Comparison of ENCODE assay signal across 25 cellular contexts in genomic region chr13:84590663-84591062, GRCh38.
"Had no signal": no experiment of that assay in that cellular context is flagged by ENCODE, and none has a peak within 500 bp of the region (broad histone marks: within the 10 kb centered on the region; RNA-seq: fewer than 3 reads in every experiment).

No MANE protein-coding gene starts in this region.

- H3K4me3 Mint-ChIP-seq: activated CD4-positive, alpha-beta memory T cell treated with anti-CD3 and anti-CD28 coated beads, Interleukin-2, amount 10 ng/mL, durations not matched to agents 7 days and 5 days; activated CD4-positive, alpha-beta T cell treated with anti-CD3 and anti-CD28 coated beads, Interleukin-2, amount 10 ng/mL, durations not matched to agents 7 days and 5 days; activated naive CD4-positive, alpha-beta T cell treated with anti-CD3 and anti-CD28 coated beads, Interleukin-2, amount 10 ng/mL, durations not matched to agents 7 days and 5 days; activated naive CD8-positive, alpha-beta T cell treated with anti-CD3 and anti-CD28 coated beads, Interleukin-2, amount 10 ng/mL, durations not matched to agents 7 days and 5 days; activated T-cell treated with anti-CD3 and anti-CD28 coated beads, Interleukin-2, amount 50 U/mL, for 24 hours; activated T-cell treated with anti-CD3 and anti-CD28 coated beads, Interleukin-2, amount 50 U/mL, for 72 hours; brain; central memory CD8-positive, alpha-beta T cell had no signal

- H3K4me3 ChIP-seq: ascending aorta, heart left ventricle, hepatocyte had no signal

- H3K36me3 Mint-ChIP-seq: activated naive CD4-positive, alpha-beta T cell treated with anti-CD3 and anti-CD28 coated beads, Interleukin-2, amount 10 ng/mL, durations not matched to agents 7 days and 5 days; activated naive CD4-positive, alpha-beta T cell treated with anti-CD3 and anti-CD28 coated beads, Interleukin-2, amount 50 U/mL, for 72 hours; activated naive CD8-positive, alpha-beta T cell treated with anti-CD3 and anti-CD28 coated beads, Interleukin-2, amount 10 ng/mL, durations not matched to agents 7 days and 5 days; brain had no signal

- H3K27ac ChIP-seq: ascending aorta, heart left ventricle, hepatocyte had no signal

- ATAC-seq: activated naive CD4-positive, alpha-beta T cell treated with anti-CD3 and anti-CD28 coated beads, Interleukin-2, amount 50 U/mL, for 72 hours; activated T-cell treated with anti-CD3 and anti-CD28 coated beads, Interleukin-2, amount 50 U/mL, for 72 hours; esophagus mucosa; heart left ventricle had no signal

- H3K27ac Mint-ChIP-seq: activated CD4-positive, alpha-beta memory T cell treated with anti-CD3 and anti-CD28 coated beads, Interleukin-2, amount 10 ng/mL, durations not matched to agents 7 days and 5 days; activated CD4-positive, alpha-beta T cell treated with anti-CD3 and anti-CD28 coated beads, Interleukin-2, amount 10 ng/mL, durations not matched to agents 7 days and 5 days; activated naive CD4-positive, alpha-beta T cell treated with anti-CD3 and anti-CD28 coated beads, Interleukin-2, amount 10 ng/mL, durations not matched to agents 7 days and 5 days; activated naive CD4-positive, alpha-beta T cell treated with anti-CD3 and anti-CD28 coated beads, Interleukin-2, amount 50 U/mL, for 72 hours; activated naive CD8-positive, alpha-beta T cell treated with anti-CD3 and anti-CD28 coated beads, Interleukin-2, amount 10 ng/mL, durations not matched to agents 7 days and 5 days; activated T-cell treated with anti-CD3 and anti-CD28 coated beads, Interleukin-2, amount 50 U/mL, for 24 hours; activated T-cell treated with anti-CD3 and anti-CD28 coated beads, Interleukin-2, amount 50 U/mL, for 72 hours; brain had no signal

- H3K36me3 ChIP-seq: ascending aorta, heart left ventricle had no signal

- H3K4me1 ChIP-seq: ascending aorta, heart left ventricle had no signal

- H3K4me1 Mint-ChIP-seq: activated CD4-positive, alpha-beta memory T cell treated with anti-CD3 and anti-CD28 coated beads, Interleukin-2, amount 10 ng/mL, durations not matched to agents 7 days and 5 days; activated CD4-positive, alpha-beta T cell treated with anti-CD3 and anti-CD28 coated beads, Interleukin-2, amount 10 ng/mL, durations not matched to agents 7 days and 5 days; activated naive CD4-positive, alpha-beta T cell treated with anti-CD3 and anti-CD28 coated beads, Interleukin-2, amount 10 ng/mL, durations not matched to agents 7 days and 5 days; activated naive CD8-positive, alpha-beta T cell treated with anti-CD3 and anti-CD28 coated beads, Interleukin-2, amount 10 ng/mL, durations not matched to agents 7 days and 5 days; brain; central memory CD8-positive, alpha-beta T cell had no signal

- H3K9me3 Mint-ChIP-seq: activated CD4-positive, alpha-beta memory T cell treated with anti-CD3 and anti-CD28 coated beads, Interleukin-2, amount 10 ng/mL, durations not matched to agents 7 days and 5 days; activated CD4-positive, alpha-beta T cell treated with anti-CD3 and anti-CD28 coated beads, Interleukin-2, amount 10 ng/mL, durations not matched to agents 7 days and 5 days; activated naive CD4-positive, alpha-beta T cell treated with anti-CD3 and anti-CD28 coated beads, Interleukin-2, amount 10 ng/mL, durations not matched to agents 7 days and 5 days; activated naive CD8-positive, alpha-beta T cell treated with anti-CD3 and anti-CD28 coated beads, Interleukin-2, amount 10 ng/mL, durations not matched to agents 7 days and 5 days; activated T-cell treated with anti-CD3 and anti-CD28 coated beads, Interleukin-2, amount 50 U/mL, for 72 hours; brain; central memory CD8-positive, alpha-beta T cell had no signal

- H3K9me3 ChIP-seq: ascending aorta, heart left ventricle had no signal

- H3K27me3 ChIP-seq: ascending aorta, heart left ventricle, hepatocyte had no signal

- DNase-seq: activated CD4-positive, alpha-beta memory T cell treated with anti-CD3 and anti-CD28 coated beads, Interleukin-2, amount 10 ng/mL, durations not matched to agents 7 days and 5 days; activated CD4-positive, alpha-beta T cell treated with anti-CD3 and anti-CD28 coated beads for 1 hour; activated CD4-positive, alpha-beta T cell treated with anti-CD3 and anti-CD28 coated beads for 4 hours; activated CD4-positive, alpha-beta T cell treated with anti-CD3 and anti-CD28 coated beads, Interleukin-2, amount 10 ng/mL, durations not matched to agents 7 days and 5 days; activated CD4-positive, alpha-beta T cell treated with anti-CD3 and anti-CD28 coated beads, Interleukin-2, amount 50 U/mL, for 4 hours; activated CD8-positive, alpha-beta memory T cell treated with anti-CD3 and anti-CD28 coated beads, Interleukin-2, amount 50 U/mL, for 48 hours; activated gamma-delta T cell; activated naive CD4-positive, alpha-beta T cell; activated naive CD4-positive, alpha-beta T cell treated with anti-CD3 and anti-CD28 coated beads, Interleukin-2, amount 10 ng/mL, durations not matched to agents 7 days and 5 days; activated naive CD8-positive, alpha-beta T cell treated with anti-CD3 and anti-CD28 coated beads, Interleukin-2, amount 10 ng/mL, durations not matched to agents 7 days and 5 days; activated T-cell treated with anti-CD3 and anti-CD28 coated beads for 4 hours; activated T-cell treated with anti-CD3 and anti-CD28 coated beads, Interleukin-2, amount 50 U/mL, for 24 hours; activated T-cell treated with anti-CD3 and anti-CD28 coated beads, Interleukin-2, amount 50 U/mL, for 72 hours; cortex of kidney; dermis blood vessel endothelial cell; effector CD8-positive, alpha-beta T cell; foreskin fibroblast; heart left ventricle; T-helper 2 cell had no signal

- H3K27me3 Mint-ChIP-seq: activated CD4-positive, alpha-beta memory T cell treated with anti-CD3 and anti-CD28 coated beads, Interleukin-2, amount 10 ng/mL, durations not matched to agents 7 days and 5 days; activated CD4-positive, alpha-beta T cell treated with anti-CD3 and anti-CD28 coated beads, Interleukin-2, amount 10 ng/mL, durations not matched to agents 7 days and 5 days; activated naive CD4-positive, alpha-beta T cell treated with anti-CD3 and anti-CD28 coated beads, Interleukin-2, amount 10 ng/mL, durations not matched to agents 7 days and 5 days; activated naive CD8-positive, alpha-beta T cell treated with anti-CD3 and anti-CD28 coated beads, Interleukin-2, amount 10 ng/mL, durations not matched to agents 7 days and 5 days; activated T-cell treated with anti-CD3 and anti-CD28 coated beads, Interleukin-2, amount 50 U/mL, for 24 hours; brain; central memory CD8-positive, alpha-beta T cell had no signal
